In the genomic region with DNA sequence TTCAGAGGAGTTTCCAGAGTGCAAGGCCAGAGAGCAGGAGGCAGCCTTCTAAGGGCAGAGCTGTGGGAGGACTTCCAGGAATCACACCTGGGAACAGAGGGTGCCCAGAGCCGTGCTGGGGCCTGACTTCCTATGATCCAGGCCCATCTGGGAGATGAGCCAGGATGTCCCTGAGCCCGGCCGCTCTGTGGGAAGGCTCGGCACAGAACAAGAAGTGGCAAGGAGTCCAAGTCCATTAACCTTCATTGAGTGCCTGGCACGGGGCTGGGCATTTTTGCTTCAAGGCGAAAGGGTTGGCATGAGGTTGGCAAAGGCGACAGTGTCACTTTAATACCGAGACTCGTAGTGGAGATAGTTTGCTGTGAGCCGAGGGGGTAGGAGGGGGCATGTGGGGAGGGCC, we compare ENCODE assay signal across 10 cellular contexts.
"Had no signal": no experiment of that assay in that cellular context is flagged by ENCODE, and none has a peak within 500 bp of the region (broad histone marks: within the 10 kb centered on the region; RNA-seq: fewer than 3 reads in every experiment).

No MANE protein-coding gene starts in this region.

- H3K4me3 ChIP-seq: thyroid gland had no signal

- H3K4me1 ChIP-seq: foreskin keratinocyte, thyroid gland had no signal

- H3K27me3 ChIP-seq: foreskin keratinocyte, thyroid gland had no signal

- H3K27ac ChIP-seq: foreskin keratinocyte, thyroid gland had no signal

- H3K9me3 ChIP-seq: thyroid gland had no signal

- DNase-seq: activated CD4-positive, alpha-beta T cell treated with anti-CD3 and anti-CD28 coated beads, Interleukin-2, amount 50 U/mL, for 48 hours; activated naive CD4-positive, alpha-beta T cell treated with anti-CD3 and anti-CD28 coated beads, Interleukin-2, amount 50 U/mL, for 16 hours; activated T-cell treated with anti-CD3 and anti-CD28 coated beads, Interleukin-2, amount 50 U/mL, for 24 hours; central memory CD4-positive, alpha-beta T cell; effector memory CD4-positive, alpha-beta T cell; foreskin keratinocyte; mesenchymal stem cell; occipital lobe; stimulated activated CD4-positive, alpha-beta T cell treated with anti-CD3 and anti-CD28 coated beads, Interleukin-12 subunit alpha, Interleukin-12 subunit beta, amount 100 ng/mL, for 4 hours; thyroid gland had no signal
